In genomic region chr6:169248521-169248971, GRCh38 we compare ENCODE assay signal across 20 cellular contexts. TPM values are rescaled to one million over a fixed set of nuclear protein-coding genes. Genes with fewer than 3 reads are reported as not detected.
"Had no signal": no experiment of that assay in that cellular context is flagged by ENCODE, and none has a peak within 500 bp of the region (broad histone marks: within the 10 kb centered on the region; RNA-seq: fewer than 3 reads in every experiment).

No MANE protein-coding gene starts in this region.

- FAIRE-seq: kidney had no signal

- H3K4me3 Mint-ChIP-seq: activated T-cell treated with anti-CD3 and anti-CD28 coated beads, Interleukin-2, amount 50 U/mL, for 72 hours; neural crest cell had no signal

- ATAC-seq: activated naive CD4-positive, alpha-beta T cell treated with anti-CD3 and anti-CD28 coated beads, Interleukin-2, amount 50 U/mL, for 72 hours; activated T-cell treated with anti-CD3 and anti-CD28 coated beads, Interleukin-2, amount 50 U/mL, for 72 hours; mucosa of descending colon had no signal

- DNase-seq: activated CD4-positive, alpha-beta T cell treated with anti-CD3 and anti-CD28 coated beads for 1 hour; activated gamma-delta T cell treated with Interleukin-2 at 50 U/mL for 16 hours; activated T-cell treated with anti-CD3 and anti-CD28 coated beads, Interleukin-2, amount 50 U/mL, for 72 hours; foreskin melanocyte; kidney; left ventricle myocardium inferior; naive B cell; stimulated activated naive CD4-positive, alpha-beta T cell; SW 1271; T-helper 2 cell; trophoblast cell; WERI-Rb-1 had no signal

- H3K9me3 ChIP-seq: adrenal gland, left ventricle myocardium inferior, mucosa of descending colon, ovary had no signal

- H3K27ac Mint-ChIP-seq: activated naive CD4-positive, alpha-beta T cell treated with anti-CD3 and anti-CD28 coated beads, Interleukin-2, amount 50 U/mL, for 72 hours; activated T-cell treated with anti-CD3 and anti-CD28 coated beads, Interleukin-2, amount 50 U/mL, for 72 hours; naive B cell had no signal

- H3K36me3 ChIP-seq: ovary, WERI-Rb-1 had no signal

- H3K27ac ChIP-seq: adrenal gland, epithelial cell of prostate, left ventricle myocardium inferior, ovary, WERI-Rb-1 had no signal

- H3K27me3 ChIP-seq: ovary had no signal

- H3K36me3 Mint-ChIP-seq: activated naive CD4-positive, alpha-beta T cell treated with anti-CD3 and anti-CD28 coated beads, Interleukin-2, amount 50 U/mL, for 72 hours; naive B cell had no signal

- H3K4me3 ChIP-seq: adrenal gland, left ventricle myocardium inferior, mucosa of descending colon, ovary had no signal

RNA-seq across cellular contexts. Expression of gene THBS2, which starts 5.1 kb away (rescaled TPM):
- total RNA-seq: activated CD8-positive, alpha-beta memory T cell treated with anti-CD3 and anti-CD28 coated beads for 36 hours; activated naive CD4-positive, alpha-beta T cell treated with anti-CD3 and anti-CD28 coated beads, Interleukin-2, amount 50 U/mL, for 72 hours; activated T-cell treated with anti-CD3 and anti-CD28 coated beads, Interleukin-2, amount 50 U/mL, for 72 hours; dermis microvascular lymphatic vessel endothelial cell had no signal
